In the genomic region with DNA sequence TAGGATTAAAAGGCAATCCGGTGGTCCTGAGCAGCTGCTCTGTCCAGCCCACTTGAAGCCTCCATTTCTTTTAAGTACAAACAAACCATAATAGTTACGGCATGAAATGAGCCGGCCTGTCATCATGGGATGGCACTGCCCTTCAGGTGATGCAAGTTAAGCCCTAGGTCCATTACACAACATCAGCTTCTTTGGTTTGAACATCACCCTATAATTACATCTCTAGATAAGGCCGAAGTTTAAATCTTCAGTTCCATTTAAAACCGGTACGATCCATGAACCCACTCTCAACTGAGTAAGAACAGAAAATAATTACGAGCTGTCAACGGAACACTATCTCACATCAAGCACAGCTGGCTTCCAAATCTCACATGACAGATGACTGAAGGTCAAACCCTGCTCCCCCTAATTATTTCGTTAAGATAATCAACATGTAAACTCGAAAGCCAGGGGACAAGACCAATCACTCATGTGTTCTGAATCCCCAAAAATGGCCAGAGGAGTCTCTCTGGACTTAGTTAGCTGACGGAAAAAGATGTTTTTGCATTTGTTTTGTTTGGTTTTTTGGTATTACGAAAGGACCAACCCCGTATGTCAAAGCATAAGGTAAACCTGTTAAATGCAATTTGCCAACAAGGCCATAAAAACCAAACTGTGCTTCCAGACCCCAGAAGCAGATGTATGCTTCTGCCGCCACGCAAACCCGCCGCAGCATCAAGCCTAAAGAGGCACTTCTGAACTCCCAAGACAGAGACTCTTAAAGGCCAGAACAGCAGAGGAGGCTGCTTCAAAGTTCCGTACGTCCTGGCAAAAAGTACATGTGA, we compare ENCODE assay signal across 17 cellular contexts.
"Had no signal": no experiment of that assay in that cellular context is flagged by ENCODE, and none has a peak within 500 bp of the region (broad histone marks: within the 10 kb centered on the region; RNA-seq: fewer than 3 reads in every experiment).

No MANE protein-coding gene starts in this region.

- H3K4me1 ChIP-seq: breast epithelium had no signal

- DNase-seq: activated CD4-positive, alpha-beta T cell treated with anti-CD3 and anti-CD28 coated beads for 36 hours; activated CD4-positive, alpha-beta T cell treated with anti-CD3 and anti-CD28 coated beads, Interleukin-2, amount 50 U/mL, for 48 hours; activated gamma-delta T cell; adrenal gland; effector memory CD4-positive, alpha-beta T cell; foreskin fibroblast; kidney; retina; stimulated activated CD4-positive, alpha-beta T cell treated with anti-CD3 and anti-CD28 coated beads, Interleukin-12 subunit alpha, Interleukin-12 subunit beta, amount 100 ng/mL, for 4 hours; stimulated activated CD4-positive, alpha-beta T cell treated with anti-CD3 and anti-CD28 coated beads, Interleukin-1b, Interleukin-23, amount 100 ng/mL, for 48 hours; stimulated activated CD8-positive, alpha-beta memory T cell treated with anti-CD3 and anti-CD28 coated beads, Interleukin-4, amount 100 ng/mL, for 48 hours; stimulated activated naive CD4-positive, alpha-beta T cell had no signal

- H3K27ac Mint-ChIP-seq: activated CD4-positive, alpha-beta T cell treated with anti-CD3 and anti-CD28 coated beads for 36 hours; activated naive CD4-positive, alpha-beta T cell treated with anti-CD3 and anti-CD28 coated beads, Interleukin-2, amount 50 U/mL, for 72 hours; dendritic cell treated with granulocyte-macrophage colony-stimulating factor and Interleukin-4, amounts not matched to agents 40 ng/mL and 50 ng/mL, for 4 days; memory B cell had no signal

- H3K9me3 Mint-ChIP-seq: activated naive CD4-positive, alpha-beta T cell treated with anti-CD3 and anti-CD28 coated beads, Interleukin-2, amount 50 U/mL, for 72 hours; dendritic cell treated with granulocyte-macrophage colony-stimulating factor and Interleukin-4, amounts not matched to agents 40 ng/mL and 50 ng/mL, for 4 days; memory B cell had no signal

- ATAC-seq: activated CD4-positive, alpha-beta T cell treated with anti-CD3 and anti-CD28 coated beads for 36 hours; activated naive CD4-positive, alpha-beta T cell treated with anti-CD3 and anti-CD28 coated beads, Interleukin-2, amount 50 U/mL, for 72 hours had no signal

- H3K27ac ChIP-seq: adrenal gland, breast epithelium had no signal

- FAIRE-seq: astrocyte, kidney had no signal

- H3K4me3 Mint-ChIP-seq: activated CD4-positive, alpha-beta T cell treated with anti-CD3 and anti-CD28 coated beads for 36 hours; dendritic cell treated with granulocyte-macrophage colony-stimulating factor and Interleukin-4, amounts not matched to agents 40 ng/mL and 50 ng/mL, for 4 days; memory B cell had no signal

- H3K27me3 Mint-ChIP-seq: activated CD4-positive, alpha-beta T cell treated with anti-CD3 and anti-CD28 coated beads for 36 hours; dendritic cell treated with granulocyte-macrophage colony-stimulating factor and Interleukin-4, amounts not matched to agents 40 ng/mL and 50 ng/mL, for 4 days; memory B cell had no signal

- H3K4me3 ChIP-seq: adrenal gland, breast epithelium had no signal

- H3K27me3 ChIP-seq: adrenal gland, breast epithelium had no signal

- H3K9me3 ChIP-seq: adrenal gland, breast epithelium had no signal

- H3K36me3 ChIP-seq: adrenal gland, breast epithelium had no signal
